ENCODE assay signal across 12 cellular contexts in the genomic region with DNA sequence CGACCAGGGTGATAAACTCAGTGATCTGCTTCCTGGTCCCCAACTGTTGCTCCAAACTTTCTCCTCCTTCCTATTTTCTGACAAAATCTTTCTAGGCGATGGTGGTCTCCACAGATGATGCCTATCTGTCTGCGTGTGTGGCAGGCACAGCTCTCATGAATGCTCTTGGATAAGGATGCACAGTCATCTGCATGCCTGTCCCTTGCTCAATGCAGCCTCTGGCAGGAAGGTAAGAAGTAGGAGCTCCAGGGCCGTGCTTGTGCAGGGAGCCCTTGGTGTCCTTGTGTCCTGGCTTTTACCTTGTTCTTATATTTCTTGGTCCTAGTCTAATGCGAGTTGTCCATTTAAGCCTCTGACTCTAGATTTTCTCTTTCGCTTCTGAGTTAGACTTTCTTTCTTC.
"Had no signal": no experiment of that assay in that cellular context is flagged by ENCODE, and none has a peak within 500 bp of the region (broad histone marks: within the 10 kb centered on the region; RNA-seq: fewer than 3 reads in every experiment).

No MANE protein-coding gene starts in this region.

- H3K36me3 ChIP-seq: esophagus squamous epithelium, ovary, right atrium auricular region had no signal

- H3K9me3 ChIP-seq: esophagus squamous epithelium, ovary, right atrium auricular region had no signal

- ATAC-seq: left colon, natural killer cell had no signal

- H3K27me3 ChIP-seq: esophagus squamous epithelium, ovary, right atrium auricular region had no signal

- DNase-seq: cortex of kidney; dorsolateral prefrontal cortex; effector CD8-positive, alpha-beta T cell; esophagus squamous epithelium; foreskin fibroblast; left colon; natural killer cell; nucleus accumbens; ovary; stimulated activated CD4-positive, alpha-beta T cell treated with anti-CD3 and anti-CD28 coated beads, Interleukin-2, amount 100 ng/mL, for 48 hours; stimulated activated naive CD4-positive, alpha-beta T cell treated with Interleukin-2 at 50 U/mL for 16 hours had no signal

- H3K4me1 ChIP-seq: esophagus squamous epithelium, right atrium auricular region had no signal

- H3K27ac ChIP-seq: dorsolateral prefrontal cortex, esophagus squamous epithelium, ovary, right atrium auricular region had no signal

- H3K4me3 ChIP-seq: dorsolateral prefrontal cortex, esophagus squamous epithelium, ovary, right atrium auricular region had no signal
